ENCODE assay signal across 19 cellular contexts in genomic region chr16:69064789-69065313, GRCh38. TPM values are rescaled to one million over a fixed set of nuclear protein-coding genes. Genes with fewer than 3 reads are reported as not detected.
A peak's percentile ranks its signal among the peaks of the same experiment; 100 is the strongest.
DNase-seq lines count a peak whose midpoint lies in the region; ATAC-seq and TF ChIP-seq lines count a peak whose summit lies in the region.
"Had no signal": no experiment of that assay in that cellular context is flagged by ENCODE, and none has a peak within 500 bp of the region (broad histone marks: within the 10 kb centered on the region; RNA-seq: fewer than 3 reads in every experiment).

No MANE protein-coding gene starts in this region.

- no peak overlapping the region for H2BK120ac ChIP-seq in mesendoderm (ENCODE audit: low read depth, low read length)

- no peak overlapping the region for H2BK15ac ChIP-seq in mesendoderm (replicated peaks; ENCODE audit: low read depth)

- H3K79me1 ChIP-seq in mesendoderm (ENCODE audit: low read length), result no peaks in the 10 kb centered on the region

- H2BK5ac ChIP-seq in mesendoderm (ENCODE audit: low read length), result no peak overlapping the region

- no peak for TF ChIP-seq CTCF in astrocyte of the spinal cord (IDR thresholded peaks at IDR 0.05; ENCODE audit: low read depth, low read length)

- H3K23ac ChIP-seq in mesendoderm (ENCODE audit: low read length), result no peak overlapping the region

- H4K8ac ChIP-seq in mesendoderm (ENCODE audit: low read depth, low read length), result no peak overlapping the region

- H3K79me2 ChIP-seq in mesendoderm (ENCODE audit: control insufficient read depth, insufficient read depth, low read length), result no peaks in the 10 kb centered on the region

- 49% methylated on average over 6 of the region's 6 CpGs for WGBS in HUES64
- WGBS in mesendoderm (ENCODE audit: extremely low coverage, insufficient coverage, low lambda C conversion rate), result no CpG with 5 or more reads among the region's 6 CpGs

- H3K36me3 Mint-ChIP-seq in activated naive CD4-positive, alpha-beta T cell treated with anti-CD3 and anti-CD28 coated beads, Interleukin-2, amount 50 U/mL, for 72 hours, result no peaks in the 10 kb centered on the region

- H3K4ac ChIP-seq in mesendoderm (ENCODE audit: low read depth, low read length), result no peak overlapping the region

- H3K9me3 Mint-ChIP-seq in activated naive CD4-positive, alpha-beta T cell treated with anti-CD3 and anti-CD28 coated beads, Interleukin-2, amount 50 U/mL, for 72 hours, result no peaks in the 10 kb centered on the region

- DNase-seq in Ammon's horn (ENCODE audit: low spot score) (peak; percentile 23), astrocyte of the spinal cord (ENCODE audit: low read depth, low spot score) (peak; percentile 42), mesendoderm (no peak), NCI-H1048 (lab: John Stamatoyannopoulos, UW) (no peak), mucosa of gallbladder (ENCODE audit: low spot score) (no peak)
- DNase-seq in activated naive CD4-positive, alpha-beta T cell treated with anti-CD3 and anti-CD28 coated beads, Interleukin-2, amount 50 U/mL, for 72 hours (ENCODE audit: low spot score in 2 of 2), result no peak
- DNase-seq: activated CD4-positive, CD25-positive, alpha-beta regulatory T cell; activated gamma-delta T cell treated with Interleukin-2 at 50 U/mL for 16 hours; aorta; Calu3; dermis blood vessel endothelial cell; Kasumi-1; NCI-H187; RPMI8226; T-helper 1 cell had no signal

- H3K4me1 ChIP-seq in HUES64 (ENCODE audit: insufficient read depth, low read length), result peaks cover 23% of the 10 kb centered on the region
- peaks cover 12% of the 10 kb centered on the region for H3K4me1 ChIP-seq in mesendoderm (ENCODE audit: control insufficient read depth, low read depth, low read length)

- H2AK5ac ChIP-seq in mesendoderm (ENCODE audit: low read length), result no peak overlapping the region

- H3K27ac ChIP-seq in HUES64 (ENCODE audit: low read depth, low read length) (no peak overlapping the region; the same call in 1 of the 2 replicates), mesendoderm (ENCODE audit: low read depth, low read length) (no peak overlapping the region)
- H3K27ac ChIP-seq: esophagus muscularis mucosa, HL-60 had no signal

- no peak overlapping the region for H3K4me3 ChIP-seq in HUES64 (ENCODE audit: low read length)
- H3K4me3 ChIP-seq in astrocyte of the spinal cord (ENCODE audit: low read depth, low read length), result no peak overlapping the region
- no peak overlapping the region for H3K4me3 ChIP-seq in mesendoderm (ENCODE audit: low read length)
- H3K4me3 ChIP-seq: esophagus muscularis mucosa had no signal

- H3K9ac ChIP-seq in HUES64 (ENCODE audit: low read depth, low read length) (peak overlapping the region; percentile 12; the same call in 1 of the 2 replicates), mesendoderm (ENCODE audit: low read length) (peak overlapping the region; percentile 20)

- in situ Hi-C loops in astrocyte of the spinal cord (cut with HindIII; ENCODE audit: low sequenced_read_pairs), result no loop called here

- H3K56ac ChIP-seq in mesendoderm (ENCODE audit: low read length), result peak overlapping the region; percentile 63

- H3K36me3 ChIP-seq in HUES64 (ENCODE audit: insufficient read depth, low read length) (no peaks in the 10 kb centered on the region), mesendoderm (ENCODE audit: control insufficient read depth, insufficient read depth, low read length) (no peaks in the 10 kb centered on the region)

- H3K27ac Mint-ChIP-seq in activated naive CD4-positive, alpha-beta T cell treated with anti-CD3 and anti-CD28 coated beads, Interleukin-2, amount 50 U/mL, for 72 hours, result no peak overlapping the region

- no peaks in the 10 kb centered on the region for H3K9me3 ChIP-seq in HUES64 (ENCODE audit: insufficient read depth, low read depth, low read length)
- H3K9me3 ChIP-seq: esophagus muscularis mucosa had no signal

- H3K4me2 ChIP-seq in mesendoderm (ENCODE audit: low read length), result no peak overlapping the region

- H3K18ac ChIP-seq in mesendoderm (ENCODE audit: low read length), result no peak overlapping the region

- no peak overlapping the region for H4K5ac ChIP-seq in mesendoderm (ENCODE audit: low read length)

- ATAC-seq in activated naive CD4-positive, alpha-beta T cell treated with anti-CD3 and anti-CD28 coated beads, Interleukin-2, amount 50 U/mL, for 72 hours, result no peak
- no peak for ATAC-seq in HG03457 (IDR thresholded peaks at IDR 0.05; ENCODE audit: unreplicated experiment)

- H3K27me3 ChIP-seq in HUES64 (ENCODE audit: insufficient read depth, low read length), result no peaks in the 10 kb centered on the region
- no peaks in the 10 kb centered on the region for H3K27me3 ChIP-seq in mesendoderm (ENCODE audit: insufficient read depth, low read length, poor library complexity)
- H3K27me3 ChIP-seq: esophagus muscularis mucosa had no signal

RNA-seq across cellular contexts. Expression of gene HAS3, which starts 40.6 kb away (rescaled TPM):
- 50.0 TPM for polyA plus RNA-seq in HUES64 (2013, experiment 1 of 2)
- 43.6 TPM for polyA plus RNA-seq in HUES64 (2013, experiment 2 of 2)
- polyA plus RNA-seq in mesendoderm (2013, experiment 1 of 2), result 12.0 TPM
- polyA plus RNA-seq in mesendoderm (2013, experiment 2 of 2), result 11.5 TPM
- under 1 TPM; 0.31 to 0.61 TPM for total RNA-seq in activated naive CD4-positive, alpha-beta T cell treated with anti-CD3 and anti-CD28 coated beads, Interleukin-2, amount 50 U/mL, for 72 hours
- total RNA-seq in mucosa of gallbladder, result 1.2 TPM

Comparison
In these comparisons a context has a peak if more than half of its experiments do, and no peak if none do; other contexts are left out.
1. DNase-seq: peak in Ammon's horn (single experiment) and astrocyte of the spinal cord (single experiment); none in mesendoderm (single experiment), activated naive CD4-positive, alpha-beta T cell treated with anti-CD3 and anti-CD28 coated beads, Interleukin-2, amount 50 U/mL, for 72 hours (0 of 2), NCI-H1048 (single experiment) and mucosa of gallbladder (single experiment).